Comparison of ENCODE assay signal across 8 cellular contexts in genomic region chr4:70927502-70928139, GRCh38. TPM values are rescaled to one million over a fixed set of nuclear protein-coding genes. Genes with fewer than 3 reads are reported as not detected.
DNase-seq lines count a peak whose midpoint lies in the region; ATAC-seq, FAIRE-seq and TF ChIP-seq lines count a peak whose summit lies in the region.

No MANE protein-coding gene starts in this region.

- intact Hi-C loops in stomach (cut with DNase I; ENCODE audit: low total_unique reads) = no loop called here

- DNase-seq in GM12865 (ENCODE audit: low read depth) = peak; percentile 48
- no peak for DNase-seq in endodermal cell
- DNase-seq in right atrium auricular region (ENCODE audit: low spot score) = no peak
- DNase-seq in RCC 7860 (ENCODE audit: low spot score) = no peak
- no peak for DNase-seq in 8988T
- no peak for DNase-seq in stomach

- H3K4me1 Mint-ChIP-seq in endodermal cell = peaks cover 38% of the 10 kb centered on the region

- no peak for TF ChIP-seq POLR2A in stomach (IDR thresholded peaks at IDR 0.05)

- H3K36me3 ChIP-seq in endodermal cell (ENCODE audit: control insufficient read depth, insufficient read depth, low read length) (peaks cover 9% of the 10 kb centered on the region), right atrium auricular region (no peaks in the 10 kb centered on the region), stomach (no peaks in the 10 kb centered on the region)

- no peaks in the 10 kb centered on the region for H3K9me3 Mint-ChIP-seq in endodermal cell

- no peaks in the 10 kb centered on the region for H3K27me3 ChIP-seq in endodermal cell (ENCODE audit: control insufficient read depth, insufficient read depth, low read length, poor library complexity, severe bottlenecking)
- no peaks in the 10 kb centered on the region for H3K27me3 ChIP-seq in right atrium auricular region
- no peaks in the 10 kb centered on the region for H3K27me3 ChIP-seq in stomach

- H3K9ac ChIP-seq in endodermal cell (ENCODE audit: extremely low read depth, low read length, poor library complexity, severe bottlenecking) = no peak overlapping the region

- ATAC-seq in GM21381 (IDR thresholded peaks at IDR 0.05; ENCODE audit: unreplicated experiment) (peak; percentile 29), HG03521 (IDR thresholded peaks at IDR 0.05; ENCODE audit: unreplicated experiment) (peak; percentile 34)

- 82 to 87% methylated on average over 3 to 8 of the region's 8 CpGs for WGBS in endodermal cell (ENCODE audit: insufficient coverage in 1 of 2, insufficient read length in 1 of 2), 2 experiments
- WGBS in stomach, 5 donors = 62 to 66% (median 65%) methylated on average over 8 of the region's 8 CpGs

- no peak overlapping the region for H3K4me3 Mint-ChIP-seq in endodermal cell

- H3K4me3 ChIP-seq in GM12865 (ENCODE audit: low read depth, low read length) (no peak overlapping the region), endodermal cell (ENCODE audit: low read length) (no peak overlapping the region), right atrium auricular region (no peak overlapping the region), stomach (no peak overlapping the region)

- no peaks in the 10 kb centered on the region for H3K27me3 Mint-ChIP-seq in endodermal cell (ENCODE audit: insufficient read depth)

- no peak overlapping the region for H3K27ac ChIP-seq in endodermal cell (ENCODE audit: low read depth, low read length)
- H3K27ac ChIP-seq in right atrium auricular region = no peak overlapping the region
- no peak overlapping the region for H3K27ac ChIP-seq in stomach

- H3K27ac Mint-ChIP-seq in endodermal cell = peak overlapping the region; percentile 78

- TF ChIP-seq CTCF in GM12865 (IDR thresholded peaks at IDR 0.05; ENCODE audit: insufficient read depth, low read depth, low read length, missing control alignments) (no peak), endodermal cell (conservative IDR thresholded peaks at IDR 0.05) (no peak), right atrium auricular region (IDR thresholded peaks at IDR 0.05) (no peak), stomach (IDR thresholded peaks at IDR 0.05) (no peak)

- TF ChIP-seq EP300 in stomach (IDR thresholded peaks at IDR 0.05) = no peak

- peaks cover 9% of the 10 kb centered on the region for H3K36me3 Mint-ChIP-seq in endodermal cell (ENCODE audit: low read depth)

- no peaks in the 10 kb centered on the region for H3K9me3 ChIP-seq in endodermal cell (ENCODE audit: control insufficient read depth, low read length)
- no peaks in the 10 kb centered on the region for H3K9me3 ChIP-seq in right atrium auricular region
- H3K9me3 ChIP-seq in stomach = no peaks in the 10 kb centered on the region

- FAIRE-seq in RCC 7860 (lab: Jason Lieb, UNC) = no peak

- H3K4me1 ChIP-seq in endodermal cell (ENCODE audit: control insufficient read depth, insufficient read depth, low read length) (no peaks in the 10 kb centered on the region), right atrium auricular region (no peaks in the 10 kb centered on the region), stomach (peaks cover 0 to 37% (median 17%) of the 10 kb centered on the region in 4 donors)

RNA-seq across cellular contexts. Expression of gene MOB1B, which starts 25.5 kb away (rescaled TPM):
- total RNA-seq in endodermal cell (10 to 100 TPM; 28.7 to 30.5 TPM), right atrium auricular region (10 to 100 TPM in 1 of 2 donors, 1 to 10 TPM in 1; 7.7 to 14.0 TPM), stomach (10 to 100 TPM in 3 of 5 donors, 1 to 10 TPM in 1, under 1 TPM in 1; 0.87 to 48.8 (median 16.7) TPM)
- polyA plus RNA-seq in endodermal cell (2013, experiment 1 of 2) = 27.1 TPM
- polyA plus RNA-seq in endodermal cell (2013, experiment 2 of 2) = 25.4 TPM
- 1 to 10 TPM; 3.7 to 4.7 (median 4.3) TPM for polyA plus RNA-seq in stomach
